In the genomic region with DNA sequence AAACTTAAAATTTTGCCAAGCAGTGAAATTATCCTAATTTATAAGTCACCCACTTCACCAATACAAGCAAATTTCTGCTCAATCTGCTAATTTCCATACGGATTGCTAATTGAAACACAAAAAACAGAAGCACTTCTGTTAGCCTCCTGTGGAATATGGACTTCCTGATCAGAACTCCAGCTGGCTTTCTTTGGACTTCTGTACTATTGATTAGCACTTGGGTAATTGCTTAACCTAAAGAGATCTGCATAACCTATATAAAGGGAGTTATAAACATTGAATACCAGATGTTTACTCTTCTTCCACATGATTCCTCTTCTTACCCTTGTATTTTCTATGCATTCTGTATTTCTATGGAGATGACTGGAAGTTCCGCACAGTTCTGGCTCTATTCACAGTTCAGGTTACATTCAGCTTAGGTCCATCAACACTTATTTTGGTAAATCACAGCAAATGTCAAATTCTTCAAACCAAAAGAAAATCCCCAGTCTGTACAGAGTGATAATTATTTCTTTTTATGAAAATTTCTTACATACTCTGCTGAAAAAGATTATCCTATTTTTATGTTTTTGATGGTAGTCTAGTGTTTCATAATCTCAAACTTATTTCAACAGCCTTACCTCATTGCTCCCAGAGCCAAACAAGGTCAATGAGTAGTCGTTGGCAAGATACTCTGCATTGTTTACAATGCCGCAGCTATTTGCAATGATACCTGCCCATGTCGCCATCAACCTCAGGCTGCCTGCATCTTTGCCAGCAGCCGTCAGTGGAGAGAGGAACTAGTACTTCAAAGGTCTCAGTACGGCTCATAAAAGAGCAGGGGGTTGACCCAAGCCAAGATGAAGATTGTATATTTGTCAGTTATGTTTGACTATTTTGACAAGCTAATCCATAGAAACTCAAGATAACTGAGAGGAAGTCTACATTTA, we compare ENCODE assay signal across 1 cellular context.
TF ChIP-seq lines count a peak whose summit lies in the region.

No MANE protein-coding gene starts in this region.

TF ChIP-seq in HepG2, 621 proteins besides CTCF, POLR2A, EP300 and RAD21 (continued from another document and continues in another):
- TF ChIP-seq, protein P1, sequence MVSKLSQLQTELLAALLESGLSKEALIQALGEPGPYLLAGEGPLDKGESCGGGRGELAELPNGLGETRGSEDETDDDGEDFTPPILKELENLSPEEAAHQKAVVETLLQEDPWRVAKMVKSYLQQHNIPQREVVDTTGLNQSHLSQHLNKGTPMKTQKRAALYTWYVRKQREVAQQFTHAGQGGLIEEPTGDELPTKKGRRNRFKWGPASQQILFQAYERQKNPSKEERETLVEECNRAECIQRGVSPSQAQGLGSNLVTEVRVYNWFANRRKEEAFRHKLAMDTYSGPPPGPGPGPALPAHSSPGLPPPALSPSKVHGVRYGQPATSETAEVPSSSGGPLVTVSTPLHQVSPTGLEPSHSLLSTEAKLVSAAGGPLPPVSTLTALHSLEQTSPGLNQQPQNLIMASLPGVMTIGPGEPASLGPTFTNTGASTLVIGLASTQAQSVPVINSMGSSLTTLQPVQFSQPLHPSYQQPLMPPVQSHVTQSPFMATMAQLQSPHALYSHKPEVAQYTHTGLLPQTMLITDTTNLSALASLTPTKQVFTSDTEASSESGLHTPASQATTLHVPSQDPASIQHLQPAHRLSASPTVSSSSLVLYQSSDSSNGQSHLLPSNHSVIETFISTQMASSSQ (IDR thresholded peaks at IDR 0.05; ENCODE audit: low read depth), result no peak
- TF ChIP-seq, protein P1 (CRISPR knock-in tag; IDR thresholded peaks at IDR 0.05; ENCODE audit: borderline replicate concordance), result no peak
- peak; percentile 89 for TF ChIP-seq SALL1 (CRISPR knock-in tag; IDR thresholded peaks at IDR 0.05)
- no peak for TF ChIP-seq PHF21A (CRISPR knock-in tag; IDR thresholded peaks at IDR 0.05)
- TF ChIP-seq, protein P2, sequence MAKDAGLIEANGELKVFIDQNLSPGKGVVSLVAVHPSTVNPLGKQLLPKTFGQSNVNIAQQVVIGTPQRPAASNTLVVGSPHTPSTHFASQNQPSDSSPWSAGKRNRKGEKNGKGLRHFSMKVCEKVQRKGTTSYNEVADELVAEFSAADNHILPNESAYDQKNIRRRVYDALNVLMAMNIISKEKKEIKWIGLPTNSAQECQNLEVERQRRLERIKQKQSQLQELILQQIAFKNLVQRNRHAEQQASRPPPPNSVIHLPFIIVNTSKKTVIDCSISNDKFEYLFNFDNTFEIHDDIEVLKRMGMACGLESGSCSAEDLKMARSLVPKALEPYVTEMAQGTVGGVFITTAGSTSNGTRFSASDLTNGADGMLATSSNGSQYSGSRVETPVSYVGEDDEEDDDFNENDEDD (CRISPR knock-in tag; IDR thresholded peaks at IDR 0.05; ENCODE audit: borderline replicate concordance), result no peak
- TF ChIP-seq, protein P3, sequence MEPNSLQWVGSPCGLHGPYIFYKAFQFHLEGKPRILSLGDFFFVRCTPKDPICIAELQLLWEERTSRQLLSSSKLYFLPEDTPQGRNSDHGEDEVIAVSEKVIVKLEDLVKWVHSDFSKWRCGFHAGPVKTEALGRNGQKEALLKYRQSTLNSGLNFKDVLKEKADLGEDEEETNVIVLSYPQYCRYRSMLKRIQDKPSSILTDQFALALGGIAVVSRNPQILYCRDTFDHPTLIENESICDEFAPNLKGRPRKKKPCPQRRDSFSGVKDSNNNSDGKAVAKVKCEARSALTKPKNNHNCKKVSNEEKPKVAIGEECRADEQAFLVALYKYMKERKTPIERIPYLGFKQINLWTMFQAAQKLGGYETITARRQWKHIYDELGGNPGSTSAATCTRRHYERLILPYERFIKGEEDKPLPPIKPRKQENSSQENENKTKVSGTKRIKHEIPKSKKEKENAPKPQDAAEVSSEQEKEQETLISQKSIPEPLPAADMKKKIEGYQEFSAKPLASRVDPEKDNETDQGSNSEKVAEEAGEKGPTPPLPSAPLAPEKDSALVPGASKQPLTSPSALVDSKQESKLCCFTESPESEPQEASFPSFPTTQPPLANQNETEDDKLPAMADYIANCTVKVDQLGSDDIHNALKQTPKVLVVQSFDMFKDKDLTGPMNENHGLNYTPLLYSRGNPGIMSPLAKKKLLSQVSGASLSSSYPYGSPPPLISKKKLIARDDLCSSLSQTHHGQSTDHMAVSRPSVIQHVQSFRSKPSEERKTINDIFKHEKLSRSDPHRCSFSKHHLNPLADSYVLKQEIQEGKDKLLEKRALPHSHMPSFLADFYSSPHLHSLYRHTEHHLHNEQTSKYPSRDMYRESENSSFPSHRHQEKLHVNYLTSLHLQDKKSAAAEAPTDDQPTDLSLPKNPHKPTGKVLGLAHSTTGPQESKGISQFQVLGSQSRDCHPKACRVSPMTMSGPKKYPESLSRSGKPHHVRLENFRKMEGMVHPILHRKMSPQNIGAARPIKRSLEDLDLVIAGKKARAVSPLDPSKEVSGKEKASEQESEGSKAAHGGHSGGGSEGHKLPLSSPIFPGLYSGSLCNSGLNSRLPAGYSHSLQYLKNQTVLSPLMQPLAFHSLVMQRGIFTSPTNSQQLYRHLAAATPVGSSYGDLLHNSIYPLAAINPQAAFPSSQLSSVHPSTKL (CRISPR knock-in tag; IDR thresholded peaks at IDR 0.05), result peak; percentile 67; the same call in 1 of the 2 replicates
- TF ChIP-seq, protein P4, sequence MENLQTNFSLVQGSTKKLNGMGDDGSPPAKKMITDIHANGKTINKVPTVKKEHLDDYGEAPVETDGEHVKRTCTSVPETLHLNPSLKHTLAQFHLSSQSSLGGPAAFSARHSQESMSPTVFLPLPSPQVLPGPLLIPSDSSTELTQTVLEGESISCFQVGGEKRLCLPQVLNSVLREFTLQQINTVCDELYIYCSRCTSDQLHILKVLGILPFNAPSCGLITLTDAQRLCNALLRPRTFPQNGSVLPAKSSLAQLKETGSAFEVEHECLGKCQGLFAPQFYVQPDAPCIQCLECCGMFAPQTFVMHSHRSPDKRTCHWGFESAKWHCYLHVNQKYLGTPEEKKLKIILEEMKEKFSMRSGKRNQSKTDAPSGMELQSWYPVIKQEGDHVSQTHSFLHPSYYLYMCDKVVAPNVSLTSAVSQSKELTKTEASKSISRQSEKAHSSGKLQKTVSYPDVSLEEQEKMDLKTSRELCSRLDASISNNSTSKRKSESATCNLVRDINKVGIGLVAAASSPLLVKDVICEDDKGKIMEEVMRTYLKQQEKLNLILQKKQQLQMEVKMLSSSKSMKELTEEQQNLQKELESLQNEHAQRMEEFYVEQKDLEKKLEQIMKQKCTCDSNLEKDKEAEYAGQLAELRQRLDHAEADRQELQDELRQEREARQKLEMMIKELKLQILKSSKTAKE (CRISPR knock-in tag; IDR thresholded peaks at IDR 0.05; ENCODE audit: borderline replicate concordance), result no peak
- no peak for TF ChIP-seq HMG20B (CRISPR knock-in tag; conservative IDR thresholded peaks at IDR 0.05)
- TF ChIP-seq ONECUT2 (CRISPR knock-in tag; IDR thresholded peaks at IDR 0.05), result peak; percentile 60; the same call in 1 of the 2 replicates
- no peak for TF ChIP-seq ZNF547 (CRISPR knock-in tag; IDR thresholded peaks at IDR 0.05)
- TF ChIP-seq ZFP37 (CRISPR knock-in tag; IDR thresholded peaks at IDR 0.05; ENCODE audit: borderline replicate concordance), result no peak
- no peak for TF ChIP-seq ZNF138 (CRISPR knock-in tag; IDR thresholded peaks at IDR 0.05; ENCODE audit: low read depth)
- TF ChIP-seq, protein P5, sequence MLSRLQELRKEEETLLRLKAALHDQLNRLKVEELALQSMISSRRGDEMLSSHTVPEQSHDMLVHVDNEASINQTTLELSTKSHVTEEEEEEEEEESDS (CRISPR knock-in tag; IDR thresholded peaks at IDR 0.05; ENCODE audit: borderline replicate concordance), result no peak
- TF ChIP-seq ZNF343 (CRISPR knock-in tag; IDR thresholded peaks at IDR 0.05), result no peak
- peak; percentile 66 for TF ChIP-seq BCL6 (CRISPR knock-in tag; IDR thresholded peaks at IDR 0.05)
- TF ChIP-seq, protein P6, sequence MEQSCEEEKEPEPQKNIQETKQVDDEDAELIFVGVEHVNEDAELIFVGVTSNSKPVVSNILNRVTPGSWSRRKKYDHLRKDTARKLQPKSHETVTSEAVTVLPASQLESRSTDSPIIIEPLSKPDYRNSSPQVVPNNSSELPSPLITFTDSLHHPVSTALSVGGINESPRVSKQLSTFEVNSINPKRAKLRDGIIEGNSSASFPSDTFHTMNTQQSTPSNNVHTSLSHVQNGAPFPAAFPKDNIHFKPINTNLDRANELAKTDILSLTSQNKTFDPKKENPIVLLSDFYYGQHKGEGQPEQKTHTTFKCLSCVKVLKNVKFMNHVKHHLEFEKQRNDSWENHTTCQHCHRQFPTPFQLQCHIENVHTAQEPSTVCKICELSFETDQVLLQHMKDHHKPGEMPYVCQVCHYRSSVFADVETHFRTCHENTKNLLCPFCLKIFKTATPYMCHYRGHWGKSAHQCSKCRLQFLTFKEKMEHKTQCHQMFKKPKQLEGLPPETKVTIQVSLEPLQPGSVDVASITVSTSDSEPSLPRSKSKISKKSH (CRISPR knock-in tag; IDR thresholded peaks at IDR 0.05; ENCODE audit: borderline replicate concordance), result no peak
- TF ChIP-seq ZC3H4 (CRISPR knock-in tag; IDR thresholded peaks at IDR 0.05; ENCODE audit: borderline replicate concordance), result no peak
- TF ChIP-seq RXRB (CRISPR knock-in tag; IDR thresholded peaks at IDR 0.05; ENCODE audit: borderline replicate concordance), result 0 out of 2 replicates have a peak, but pooled peaks have one; percentile 32
- TF ChIP-seq NR2C2 (CRISPR knock-in tag; IDR thresholded peaks at IDR 0.05; ENCODE audit: borderline replicate concordance), result peak; percentile 39; the same call in 1 of the 2 replicates
- TF ChIP-seq ATF7-NPFF (CRISPR knock-in tag; IDR thresholded peaks at IDR 0.05; ENCODE audit: low read depth), result no peak
- TF ChIP-seq ADNP (CRISPR knock-in tag; IDR thresholded peaks at IDR 0.05), result no peak
- TF ChIP-seq ZFX (CRISPR knock-in tag; IDR thresholded peaks at IDR 0.05; ENCODE audit: low read depth), result no peak
- TF ChIP-seq NR3C1 (CRISPR knock-in tag; IDR thresholded peaks at IDR 0.05), result no peak
- TF ChIP-seq NPAS2 (CRISPR knock-in tag; IDR thresholded peaks at IDR 0.05; ENCODE audit: borderline replicate concordance), result no peak
- no peak for TF ChIP-seq U2AF2 (IDR thresholded peaks at IDR 0.05; ENCODE audit: low read depth, low read length)
- no peak for TF ChIP-seq ZNF354B (CRISPR knock-in tag; IDR thresholded peaks at IDR 0.05)
- TF ChIP-seq, protein P7, sequence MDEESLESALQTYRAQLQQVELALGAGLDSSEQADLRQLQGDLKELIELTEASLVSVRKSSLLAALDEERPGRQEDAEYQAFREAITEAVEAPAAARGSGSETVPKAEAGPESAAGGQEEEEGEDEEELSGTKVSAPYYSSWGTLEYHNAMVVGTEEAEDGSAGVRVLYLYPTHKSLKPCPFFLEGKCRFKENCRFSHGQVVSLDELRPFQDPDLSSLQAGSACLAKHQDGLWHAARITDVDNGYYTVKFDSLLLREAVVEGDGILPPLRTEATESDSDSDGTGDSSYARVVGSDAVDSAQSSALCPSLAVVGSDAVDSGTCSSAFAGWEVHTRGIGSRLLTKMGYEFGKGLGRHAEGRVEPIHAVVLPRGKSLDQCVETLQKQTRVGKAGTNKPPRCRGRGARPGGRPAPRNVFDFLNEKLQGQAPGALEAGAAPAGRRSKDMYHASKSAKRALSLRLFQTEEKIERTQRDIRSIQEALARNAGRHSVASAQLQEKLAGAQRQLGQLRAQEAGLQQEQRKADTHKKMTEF (CRISPR knock-in tag; IDR thresholded peaks at IDR 0.05), result peak; percentile 39; the same call in 1 of the 2 replicates
- TF ChIP-seq SP1 (IDR thresholded peaks at IDR 0.05), result no peak
- TF ChIP-seq SP1 (CRISPR knock-in tag; IDR thresholded peaks at IDR 0.05), result no peak
- TF ChIP-seq, protein P8, sequence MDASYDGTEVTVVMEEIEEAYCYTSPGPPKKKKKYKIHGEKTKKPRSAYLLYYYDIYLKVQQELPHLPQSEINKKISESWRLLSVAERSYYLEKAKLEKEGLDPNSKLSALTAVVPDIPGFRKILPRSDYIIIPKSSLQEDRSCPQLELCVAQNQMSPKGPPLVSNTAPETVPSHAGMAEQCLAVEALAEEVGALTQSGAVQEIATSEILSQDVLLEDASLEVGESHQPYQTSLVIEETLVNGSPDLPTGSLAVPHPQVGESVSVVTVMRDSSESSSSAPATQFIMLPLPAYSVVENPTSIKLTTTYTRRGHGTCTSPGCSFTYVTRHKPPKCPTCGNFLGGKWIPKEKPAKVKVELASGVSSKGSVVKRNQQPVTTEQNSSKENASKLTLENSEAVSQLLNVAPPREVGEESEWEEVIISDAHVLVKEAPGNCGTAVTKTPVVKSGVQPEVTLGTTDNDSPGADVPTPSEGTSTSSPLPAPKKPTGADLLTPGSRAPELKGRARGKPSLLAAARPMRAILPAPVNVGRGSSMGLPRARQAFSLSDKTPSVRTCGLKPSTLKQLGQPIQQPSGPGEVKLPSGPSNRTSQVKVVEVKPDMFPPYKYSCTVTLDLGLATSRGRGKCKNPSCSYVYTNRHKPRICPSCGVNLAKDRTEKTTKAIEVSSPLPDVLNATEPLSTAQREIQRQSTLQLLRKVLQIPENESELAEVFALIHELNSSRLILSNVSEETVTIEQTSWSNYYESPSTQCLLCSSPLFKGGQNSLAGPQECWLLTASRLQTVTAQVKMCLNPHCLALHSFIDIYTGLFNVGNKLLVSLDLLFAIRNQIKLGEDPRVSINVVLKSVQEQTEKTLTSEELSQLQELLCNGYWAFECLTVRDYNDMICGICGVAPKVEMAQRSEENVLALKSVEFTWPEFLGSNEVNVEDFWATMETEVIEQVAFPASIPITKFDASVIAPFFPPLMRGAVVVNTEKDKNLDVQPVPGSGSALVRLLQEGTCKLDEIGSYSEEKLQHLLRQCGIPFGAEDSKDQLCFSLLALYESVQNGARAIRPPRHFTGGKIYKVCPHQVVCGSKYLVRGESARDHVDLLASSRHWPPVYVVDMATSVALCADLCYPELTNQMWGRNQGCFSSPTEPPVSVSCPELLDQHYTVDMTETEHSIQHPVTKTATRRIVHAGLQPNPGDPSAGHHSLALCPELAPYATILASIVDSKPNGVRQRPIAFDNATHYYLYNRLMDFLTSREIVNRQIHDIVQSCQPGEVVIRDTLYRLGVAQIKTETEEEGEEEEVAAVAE (CRISPR knock-in tag; IDR thresholded peaks at IDR 0.05; ENCODE audit: borderline replicate concordance), result no peak
- 0 out of 4 replicates have a peak, but pooled peaks of 1 of the 2 experiments have one; percentile 35 for TF ChIP-seq NR2F1 (CRISPR knock-in tag; IDR thresholded peaks at IDR 0.05)
- TF ChIP-seq, protein P9, sequence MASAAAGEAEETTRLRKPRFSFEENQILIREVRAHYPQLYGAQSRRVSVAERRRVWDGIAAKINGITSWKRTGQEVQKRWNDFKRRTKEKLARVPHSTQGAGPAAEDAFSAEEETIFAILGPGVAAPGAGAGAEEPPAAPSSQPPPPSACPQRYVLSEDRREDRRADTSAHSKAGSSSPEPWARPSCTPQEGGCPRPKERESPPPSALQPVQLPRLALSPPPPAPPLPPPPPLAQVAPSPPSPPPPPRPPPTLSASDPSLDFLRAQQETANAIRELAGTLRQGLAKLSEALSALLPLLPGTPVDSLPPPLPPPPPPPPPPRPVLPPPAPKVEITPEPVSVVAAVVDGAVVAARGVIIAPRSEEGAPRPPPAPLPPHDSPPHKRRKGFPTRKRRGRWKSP (CRISPR knock-in tag; IDR thresholded peaks at IDR 0.05), result peak; percentile 36; the same call in 1 of the 2 replicates
- peak; percentile 91 for TF ChIP-seq GATAD2A (CRISPR knock-in tag; IDR thresholded peaks at IDR 0.05)
- TF ChIP-seq NCOA2 (CRISPR knock-in tag; IDR thresholded peaks at IDR 0.05), result peak; percentile 62
